Comparison of ENCODE assay signal across 22 cellular contexts in genomic region chr16:72236866-72237265, GRCh38.
"Had no signal": no experiment of that assay in that cellular context is flagged by ENCODE, and none has a peak within 500 bp of the region (broad histone marks: within the 10 kb centered on the region; RNA-seq: fewer than 3 reads in every experiment).

No MANE protein-coding gene starts in this region.

- H3K9me3 ChIP-seq: SJSA1 had no signal

- DNase-seq: IMR-90; Karpas-422; KG1; MM.1S; NCI-H1092 treated with DMSO at 0.1 percent for 48 hours; NCI-H1436; NCI-H1694; NCI-H187 treated with DMSO at 0.1 percent for 48 hours; NCI-H2029 treated with DMSO at 0.1 percent for 48 hours; NCI-H2171; NCI-H345; NCI-H446 treated with DMSO at 0.1 percent for 48 hours; NCI-H510A treated with DMSO at 0.1 percent for 48 hours; NCI-H526 treated with DMSO at 0.1 percent for 48 hours; NCI-H748 treated with DMSO at 0.1 percent for 48 hours; NK-92 treated with Interleukin-12 subunit alpha and Interleukin-12 subunit beta, amount 100 ng/mL, for 24 hours; PC-3; Right ventricle myocardium superior; SIG-M5 had no signal

- H3K4me3 ChIP-seq: SJSA1, SK-N-MC had no signal

- H3K36me3 ChIP-seq: SJSA1 had no signal

- H3K27ac ChIP-seq: SJSA1, SK-N-MC had no signal

- H3K27me3 ChIP-seq: SJSA1 had no signal

- H3K4me1 ChIP-seq: SJSA1 had no signal

- FAIRE-seq: HepG2 had no signal
